Comparison of ENCODE assay signal across 1 cellular context in genomic region chr5:109450129-109450877, GRCh38.
TF ChIP-seq lines count a peak whose summit lies in the region.

No MANE protein-coding gene starts in this region.

TF ChIP-seq in HepG2, 621 proteins besides CTCF, POLR2A, EP300 and RAD21:
- no peak for TF ChIP-seq ZBTB7B (CRISPR knock-in tag; IDR thresholded peaks at IDR 0.05)
- no peak for TF ChIP-seq MTF1 (CRISPR knock-in tag; IDR thresholded peaks at IDR 0.05)
- no peak for TF ChIP-seq GPBP1L1 (CRISPR knock-in tag; IDR thresholded peaks at IDR 0.05)
- TF ChIP-seq, protein P1, sequence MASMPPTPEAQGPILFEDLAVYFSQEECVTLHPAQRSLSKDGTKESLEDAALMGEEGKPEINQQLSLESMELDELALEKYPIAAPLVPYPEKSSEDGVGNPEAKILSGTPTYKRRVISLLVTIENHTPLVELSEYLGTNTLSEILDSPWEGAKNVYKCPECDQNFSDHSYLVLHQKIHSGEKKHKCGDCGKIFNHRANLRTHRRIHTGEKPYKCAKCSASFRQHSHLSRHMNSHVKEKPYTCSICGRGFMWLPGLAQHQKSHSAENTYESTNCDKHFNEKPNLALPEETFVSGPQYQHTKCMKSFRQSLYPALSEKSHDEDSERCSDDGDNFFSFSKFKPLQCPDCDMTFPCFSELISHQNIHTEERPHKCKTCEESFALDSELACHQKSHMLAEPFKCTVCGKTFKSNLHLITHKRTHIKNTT (CRISPR knock-in tag; IDR thresholded peaks at IDR 0.05): no peak
TF ChIP-seq in HepG2: peak in this region for 0.
